Comparison of ENCODE assay signal across 1 cellular context in genomic region chr14:21069388-21070082, GRCh38.
A peak's percentile ranks its signal among the peaks of the same experiment; 100 is the strongest.
TF ChIP-seq lines count a peak whose summit lies in the region.

No MANE protein-coding gene starts in this region.

TF ChIP-seq in HepG2, 621 proteins besides CTCF, POLR2A, EP300 and RAD21 (continued from another document and continues in another):
- TF ChIP-seq ZNF407 (CRISPR knock-in tag; IDR thresholded peaks at IDR 0.05; ENCODE audit: not compliant biosample characterization) (peak; percentile 67), FOXC1 (CRISPR knock-in tag; IDR thresholded peaks at IDR 0.05; ENCODE audit: borderline replicate concordance) (0 out of 2 replicates have a peak, but pooled peaks have one; percentile 24), ISL2 (CRISPR knock-in tag; IDR thresholded peaks at IDR 0.05) (peak; percentile 22; the same call in 1 of the 2 replicates), ZBTB20 (CRISPR knock-in tag; IDR thresholded peaks at IDR 0.05; ENCODE audit: borderline replicate concordance, low read depth) (peak; percentile 17; the same call in 1 of the 2 replicates), ZNF724P (CRISPR knock-in tag; IDR thresholded peaks at IDR 0.05; ENCODE audit: borderline replicate concordance) (no peak), KDM6A (CRISPR knock-in tag; IDR thresholded peaks at IDR 0.05; ENCODE audit: low read depth) (no peak), KLF9 (CRISPR knock-in tag; IDR thresholded peaks at IDR 0.05; ENCODE audit: low read depth) (0 out of 2 replicates have a peak, but pooled peaks have one; percentile 8), ZNF275 (CRISPR knock-in tag; IDR thresholded peaks at IDR 0.05; ENCODE audit: borderline replicate concordance) (peak; percentile 36; the same call in 1 of the 2 replicates), PHB2 (IDR thresholded peaks at IDR 0.05; ENCODE audit: partially characterized antibody) (no peak), ZSCAN30 (CRISPR knock-in tag; IDR thresholded peaks at IDR 0.05) (no peak), NKX3-1 (CRISPR knock-in tag; IDR thresholded peaks at IDR 0.05) (no peak), ZBTB49 (CRISPR knock-in tag; IDR thresholded peaks at IDR 0.05; ENCODE audit: borderline replicate concordance) (0 out of 2 replicates have a peak, but pooled peaks have one; percentile 58), CREM (IDR thresholded peaks at IDR 0.05) (no peak; the same call in 1 of the 2 replicates), CREM (CRISPR knock-in tag; IDR thresholded peaks at IDR 0.05) (no peak), ZNF761 (CRISPR knock-in tag; conservative IDR thresholded peaks at IDR 0.05) (no peak; the same call in 1 of the 2 replicates), ZNF180 (CRISPR knock-in tag; IDR thresholded peaks at IDR 0.05; ENCODE audit: borderline replicate concordance, low read depth) (no peak), TRIM24 (CRISPR knock-in tag; IDR thresholded peaks at IDR 0.05) (no peak), GPBP1L1 (CRISPR knock-in tag; IDR thresholded peaks at IDR 0.05) (no peak), ATF3 (CRISPR knock-in tag; IDR thresholded peaks at IDR 0.05) (no peak), ZNF383 (CRISPR knock-in tag; IDR thresholded peaks at IDR 0.05; ENCODE audit: borderline replicate concordance) (no peak), RFXAP (CRISPR knock-in tag; IDR thresholded peaks at IDR 0.05; ENCODE audit: borderline replicate concordance) (no peak), SYNCRIP (IDR thresholded peaks at IDR 0.05; ENCODE audit: insufficient read depth, low read depth, low read length) (no peak), FOXO4 (CRISPR knock-in tag; conservative IDR thresholded peaks at IDR 0.05) (no peak), ZMYM3 (CRISPR knock-in tag; IDR thresholded peaks at IDR 0.05) (no peak), ZNF335 (CRISPR knock-in tag; IDR thresholded peaks at IDR 0.05) (no peak), LCORL (IDR thresholded peaks at IDR 0.05) (no peak), LCORL (CRISPR knock-in tag; IDR thresholded peaks at IDR 0.05) (peak; percentile 79; the same call in 1 of the 2 replicates), SRSF9 (IDR thresholded peaks at IDR 0.05; ENCODE audit: borderline replicate concordance, insufficient read depth, low read depth, low read length, poor library complexity, severe bottlenecking) (no peak), GATAD2A (CRISPR knock-in tag; IDR thresholded peaks at IDR 0.05) (peak; percentile 49; the same call in 1 of the 2 replicates), TAF1 (CRISPR knock-in tag; IDR thresholded peaks at IDR 0.05) (peak; percentile 59), ZNF605 (CRISPR knock-in tag; IDR thresholded peaks at IDR 0.05) (peak; percentile 92; the same call in 1 of the 2 replicates), TOE1 (CRISPR knock-in tag; IDR thresholded peaks at IDR 0.05) (no peak), ZNF570 (CRISPR knock-in tag; IDR thresholded peaks at IDR 0.05; ENCODE audit: borderline replicate concordance) (0 out of 2 replicates have a peak, but pooled peaks have one; percentile 23), ZNF276 (CRISPR knock-in tag; IDR thresholded peaks at IDR 0.05; ENCODE audit: low read depth) (peak; percentile 21; the same call in 1 of the 2 replicates), ZNF235 (CRISPR knock-in tag; IDR thresholded peaks at IDR 0.05; ENCODE audit: borderline replicate concordance) (0 out of 2 replicates have a peak, but pooled peaks have one; percentile 42), ZNF136 (CRISPR knock-in tag; IDR thresholded peaks at IDR 0.05; ENCODE audit: low read depth) (peak; percentile 47; the same call in 1 of the 2 replicates), ZNF768 (CRISPR knock-in tag; IDR thresholded peaks at IDR 0.05) (no peak), ZBTB8A (CRISPR knock-in tag; IDR thresholded peaks at IDR 0.05; ENCODE audit: borderline replicate concordance, low read depth) (0 out of 2 replicates have a peak, but pooled peaks have one; percentile 87), ZNF619 (CRISPR knock-in tag; IDR thresholded peaks at IDR 0.05) (no peak), SOX5 (CRISPR knock-in tag; IDR thresholded peaks at IDR 0.05; ENCODE audit: borderline replicate concordance) (no peak), HOXD1 (CRISPR knock-in tag; IDR thresholded peaks at IDR 0.05) (no peak), RNF219 (CRISPR knock-in tag; IDR thresholded peaks at IDR 0.05) (no peak), ZNF572 (CRISPR knock-in tag; IDR thresholded peaks at IDR 0.05) (peak; percentile 94), ZFYVE20 (CRISPR knock-in tag; IDR thresholded peaks at IDR 0.05; ENCODE audit: borderline replicate concordance, low read depth) (no peak), ZNF121 (CRISPR knock-in tag; IDR thresholded peaks at IDR 0.05) (no peak), SNRNP70 (IDR thresholded peaks at IDR 0.05; ENCODE audit: low read depth, low read length) (no peak), ZNF782 (CRISPR knock-in tag; IDR thresholded peaks at IDR 0.05; ENCODE audit: borderline replicate concordance) (no peak), GZF1 (CRISPR knock-in tag; IDR thresholded peaks at IDR 0.05) (peak; percentile 26; the same call in 1 of the 2 replicates), SIN3B (IDR thresholded peaks at IDR 0.05; ENCODE audit: low read length) (no peak)
